8 cellular contexts compared by ENCODE assay signal in the genomic region with DNA sequence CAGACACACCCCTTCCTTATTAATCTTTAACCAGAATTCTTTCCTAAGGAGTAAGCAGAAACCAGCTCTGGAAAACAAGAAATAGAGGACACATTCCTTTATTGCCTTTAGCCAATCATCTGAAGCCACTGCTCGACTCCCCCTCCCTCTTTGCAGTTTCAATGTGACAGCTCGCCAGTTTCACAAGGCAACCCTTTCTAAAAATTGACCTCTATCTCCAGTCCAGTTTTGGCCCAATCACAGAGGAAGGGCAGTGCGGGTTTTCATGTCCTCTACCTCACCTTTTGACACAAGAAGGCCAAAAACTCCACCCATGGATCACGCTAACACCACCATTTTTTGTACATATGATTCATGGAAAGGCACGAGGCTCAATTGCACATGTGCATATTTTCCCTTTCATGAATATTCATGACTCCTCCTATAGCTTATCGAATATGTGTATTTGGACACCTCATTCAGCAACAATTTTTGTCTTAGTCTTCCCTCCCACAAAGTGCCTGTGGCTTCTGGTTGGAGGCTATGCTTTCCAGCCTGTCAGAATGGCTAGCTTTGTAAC. TPM values are rescaled to one million over a fixed set of nuclear protein-coding genes. Genes with fewer than 3 reads are reported as not detected.
DNase-seq lines count a peak whose midpoint lies in the region; ATAC-seq and TF ChIP-seq lines count a peak whose summit lies in the region.

No MANE protein-coding gene starts in this region.

- no peak overlapping the region for H3K4me3 ChIP-seq in astrocyte of the cerebellum (ENCODE audit: low read depth, low read length)

- peak; percentile 84 for DNase-seq in AG08395 (ENCODE audit: low spot score)
- peak; percentile 88 for DNase-seq in astrocyte of the cerebellum (ENCODE audit: low read depth)
- no peak for DNase-seq in type B pancreatic cell (ENCODE audit: extremely low spot score, unreplicated experiment)
- DNase-seq in DMS153 (lab: John Stamatoyannopoulos, UW) = no peak
- DNase-seq in stimulated activated CD4-positive, alpha-beta T cell treated with anti-CD3 and anti-CD28 coated beads, Interleukin-15, amount 100 ng/mL, for 24 hours = no peak

- H3K4me3 Mint-ChIP-seq in type B pancreatic cell = peak overlapping the region; percentile 81

- no peaks in the 10 kb centered on the region for H3K27me3 ChIP-seq in layer of hippocampus (ENCODE audit: control insufficient read depth, insufficient read depth, low read length)

- peaks cover 5% of the 10 kb centered on the region for H3K36me3 Mint-ChIP-seq in type B pancreatic cell

- H3K27ac Mint-ChIP-seq in type B pancreatic cell = peak overlapping the region; percentile 98

- peak overlapping the region; percentile 79 for H3K27ac ChIP-seq in layer of hippocampus (ENCODE audit: low read depth, low read length)

- H3K9me3 Mint-ChIP-seq in type B pancreatic cell = peaks cover 5% of the 10 kb centered on the region

- peak; percentile 53 for ATAC-seq in HG02763 (IDR thresholded peaks at IDR 0.05; ENCODE audit: unreplicated experiment)
- no peak for ATAC-seq in GM18519 (IDR thresholded peaks at IDR 0.05; ENCODE audit: low FRiP score, unreplicated experiment)

- no peak for TF ChIP-seq CTCF in astrocyte of the cerebellum (IDR thresholded peaks at IDR 0.05; ENCODE audit: low read depth, low read length, missing control alignments)
- TF ChIP-seq CTCF in type B pancreatic cell (conservative IDR thresholded peaks at IDR 0.05) = no peak

- in situ Hi-C loops in astrocyte of the cerebellum (cut with HindIII; ENCODE audit: low sequenced_read_pairs) = no loop called here

- H3K4me1 Mint-ChIP-seq in type B pancreatic cell (ENCODE audit: unreplicated experiment) = peaks cover 43% of the 10 kb centered on the region

- no peaks in the 10 kb centered on the region for H3K27me3 Mint-ChIP-seq in type B pancreatic cell

RNA-seq across cellular contexts. Expression of a gene that starts 24.3 kb away (rescaled TPM):
- 4.9 and 9.4 TPM in 2 replicates for total RNA-seq in type B pancreatic cell (ENCODE audit: low replicate concordance)

RNA-seq across cellular contexts. Expression of a gene that starts 25.7 kb away (rescaled TPM):
- total RNA-seq in type B pancreatic cell (ENCODE audit: low replicate concordance) = not detected in 2 replicates

RNA-seq across cellular contexts. Expression of a gene that starts 40.3 kb away (rescaled TPM):
- total RNA-seq in type B pancreatic cell (ENCODE audit: low replicate concordance) = 4.4 and 6.0 TPM in 2 replicates

RNA-seq across cellular contexts. Expression of a gene that starts 50.3 kb away (rescaled TPM):
- total RNA-seq in type B pancreatic cell (ENCODE audit: low replicate concordance) = 1.3 and 1.4 TPM in 2 replicates

Comparison
In these comparisons a context has a peak if more than half of its experiments do, and no peak if none do; other contexts are left out.
1. DNase-seq: peak in AG08395 (single experiment) and astrocyte of the cerebellum (single experiment); none in type B pancreatic cell (single experiment), DMS153 (single experiment) and stimulated activated CD4-positive, alpha-beta T cell treated with anti-CD3 and anti-CD28 coated beads, Interleukin-15, amount 100 ng/mL, for 24 hours (single experiment).